Comparison of ENCODE assay signal across 9 cellular contexts in genomic region chr17:4249452-4250029, GRCh38. TPM values are rescaled to one million over a fixed set of nuclear protein-coding genes. Genes with fewer than 3 reads are reported as not detected.
DNase-seq lines count a peak whose midpoint lies in the region; ATAC-seq, FAIRE-seq and TF ChIP-seq lines count a peak whose summit lies in the region.
"Had no signal": no experiment of that assay in that cellular context is flagged by ENCODE, and none has a peak within 500 bp of the region (broad histone marks: within the 10 kb centered on the region; RNA-seq: fewer than 3 reads in every experiment).

No MANE protein-coding gene starts in this region.

- intact Hi-C loops in GM12878 (cut with micrococcal nuclease; ENCODE audit: unreplicated experiment), result loop anchor here (5.0 kb wide), 1 partner anchor 32 kb away; no protein-coding TSS in a partner anchor
- intact Hi-C loops in lower lobe of right lung (cut with DNase I), result no loop called here

- no peaks in the 10 kb centered on the region; the same call in 1 of the 2 replicates for H4K20me1 ChIP-seq in GM12878 (ENCODE audit: control insufficient read depth, insufficient read depth)

- in situ Hi-C loops in GM12878 (cut with MboI), result no loop called here

- H3K27ac ChIP-seq in GM12878 (ENCODE audit: control insufficient read depth, insufficient read depth) (no peak overlapping the region), lower lobe of right lung (peak overlapping the region; percentile 40)

- peaks cover 16% of the 10 kb centered on the region for H3K36me3 Mint-ChIP-seq in T-helper 1 cell treated with Interleukin-12 subunit alpha and Interleukin-12 subunit beta and Interleukin-4 antibody, amounts not matched to agents 30 μg/mL and 1 μg/mL, for 36 hours (ENCODE audit: low read depth)
- H3K36me3 Mint-ChIP-seq: activated naive CD4-positive, alpha-beta T cell treated with anti-CD3 and anti-CD28 coated beads, Interleukin-2, amount 50 U/mL, for 24 hours had no signal

- no peak overlapping the region for H3K4me2 ChIP-seq in GM12878 (ENCODE audit: control insufficient read depth, insufficient read depth)

- H3K27ac Mint-ChIP-seq in T-helper 1 cell treated with Interleukin-12 subunit alpha and Interleukin-12 subunit beta and Interleukin-4 antibody, amounts not matched to agents 30 μg/mL and 1 μg/mL, for 36 hours, result peak overlapping the region; percentile 9
- H3K27ac Mint-ChIP-seq: activated naive CD4-positive, alpha-beta T cell treated with anti-CD3 and anti-CD28 coated beads, Interleukin-2, amount 50 U/mL, for 24 hours had no signal

- peak; percentile 65 for FAIRE-seq in GM12878 (lab: Jason Lieb, UNC)

- TF ChIP-seq EP300 in GM12878 (IDR thresholded peaks at IDR 0.05; ENCODE audit: borderline replicate concordance in 1 of 2, control insufficient read depth in 1 of 2, low read depth in 2 of 2, low read length in 2 of 2), result no peak

- peaks cover 37% of the 10 kb centered on the region for H3K4me1 Mint-ChIP-seq in T-helper 1 cell treated with Interleukin-12 subunit alpha and Interleukin-12 subunit beta and Interleukin-4 antibody, amounts not matched to agents 30 μg/mL and 1 μg/mL, for 36 hours (ENCODE audit: low read depth)

- TF ChIP-seq POLR2A in GM12878 (IDR thresholded peaks at IDR 0.05; ENCODE audit: low read depth, low read length), result no peak

- ATAC-seq in GM12878 (peak; percentile 79), lower lobe of right lung (peak; percentile 90), GM19351 (IDR thresholded peaks at IDR 0.05; ENCODE audit: unreplicated experiment) (no peak), HG02642 (IDR thresholded peaks at IDR 0.05; ENCODE audit: poor library complexity, unreplicated experiment) (no peak), HG02588 (IDR thresholded peaks at IDR 0.05; ENCODE audit: unreplicated experiment) (no peak)

- POLR2A ChIA-PET in GM12878 (lab: Charles Lee), result interaction anchor here (0.5 to 1.3 kb wide), 3 partner anchors 11 to 93 kb away, joined by 3 to 5 read pairs (median 4); no protein-coding TSS in a partner anchor

- H3K27me3 ChIP-seq in GM12878 (replicated peaks in 1 of 2; ENCODE audit: control insufficient read depth in 2 of 2, insufficient read depth in 2 of 2, low read length in 1 of 2) (no peaks in the 10 kb centered on the region), lower lobe of right lung (ENCODE audit: low read depth) (no peaks in the 10 kb centered on the region)

- H3K9me3 ChIP-seq in GM12878 (replicated peaks; ENCODE audit: control insufficient read depth, insufficient read depth, low read length) (no peaks in the 10 kb centered on the region; the same call in 2 of the 3 replicates), lower lobe of right lung (no peaks in the 10 kb centered on the region)

- RAD21 ChIA-PET in GM12878 (lab: Charles Lee; ENCODE audit: unreplicated experiment), result interaction anchor here (0.8 to 1.7 kb wide), 4 partner anchors 14 to 163 kb away, joined by 3 to 6 read pairs (median 3); partner anchors contain the start of gene ANKFY1

- no peaks in the 10 kb centered on the region for H3K9me3 Mint-ChIP-seq in T-helper 1 cell treated with Interleukin-12 subunit alpha and Interleukin-12 subunit beta and Interleukin-4 antibody, amounts not matched to agents 30 μg/mL and 1 μg/mL, for 36 hours
- H3K9me3 Mint-ChIP-seq: activated naive CD4-positive, alpha-beta T cell treated with anti-CD3 and anti-CD28 coated beads, Interleukin-2, amount 50 U/mL, for 24 hours had no signal

- no peak overlapping the region for H3K4me3 ChIP-seq in GM12878
- no peak overlapping the region for H3K4me3 ChIP-seq in lower lobe of right lung

- no peak for DNase-seq in T-helper 1 cell
- peak; percentile 6 for DNase-seq in NCI-H2171 (lab: John Stamatoyannopoulos, UW)
- no peak for DNase-seq in GM12878 (ENCODE audit: low read depth, low spot score)
- DNase-seq in lower lobe of right lung, result no peak

- no peak overlapping the region for H2AFZ ChIP-seq in GM12878 (ENCODE audit: control insufficient read depth, low read depth, low read length)

- no peak overlapping the region for H3K9ac ChIP-seq in GM12878 (ENCODE audit: control insufficient read depth, insufficient read depth, low read length)

- TF ChIP-seq CTCF in GM12878 (IDR thresholded peaks at IDR 0.05 in 2 of 3, conservative IDR thresholded peaks at IDR 0.05 in 1 of 3; ENCODE audit: control insufficient read depth in 2 of 3, extremely low read depth in 1 of 3, insufficient read depth in 1 of 3, low read depth in 3 of 3, low read length in 3 of 3), result peak; percentile 45 to 62 (median 53)
- TF ChIP-seq CTCF in lower lobe of right lung (IDR thresholded peaks at IDR 0.05), result peak; percentile 47

- no peaks in the 10 kb centered on the region for H3K27me3 Mint-ChIP-seq in T-helper 1 cell treated with Interleukin-12 subunit alpha and Interleukin-12 subunit beta and Interleukin-4 antibody, amounts not matched to agents 30 μg/mL and 1 μg/mL, for 36 hours (ENCODE audit: low read depth)
- H3K27me3 Mint-ChIP-seq: activated naive CD4-positive, alpha-beta T cell treated with anti-CD3 and anti-CD28 coated beads, Interleukin-2, amount 50 U/mL, for 24 hours had no signal

- no peak overlapping the region for H3K4me3 Mint-ChIP-seq in T-helper 1 cell treated with Interleukin-12 subunit alpha and Interleukin-12 subunit beta and Interleukin-4 antibody, amounts not matched to agents 30 μg/mL and 1 μg/mL, for 36 hours
- H3K4me3 Mint-ChIP-seq: activated naive CD4-positive, alpha-beta T cell treated with anti-CD3 and anti-CD28 coated beads, Interleukin-2, amount 50 U/mL, for 24 hours had no signal

- H3K79me2 ChIP-seq in GM12878 (ENCODE audit: control insufficient read depth, insufficient read depth, low read length), result peaks cover 68% of the 10 kb centered on the region

- peak; percentile 23; the same call in 1 of the 2 replicates for TF ChIP-seq RAD21 in GM12878 (IDR thresholded peaks at IDR 0.05; ENCODE audit: insufficient read depth, low read depth, low read length)

- no TSS peak for BruUV-seq in GM12878 (replicated peaks; lab: Mats Ljungman, UMichigan)

- 49% methylated on average over 4 of the region's 4 CpGs for WGBS in GM12878 (ENCODE audit: insufficient coverage, insufficient replicate concordance, low lambda C conversion rate, missing lambda C conversion rate)

- SMC1A ChIA-PET in GM12878 (lab: Charles Lee; ENCODE audit: uncharacterized antibody, unreplicated experiment), result interaction anchor here (0.6 to 5.6 kb wide), 10 partner anchors 11 to 124 kb away, joined by 3 to 38 read pairs (median 4); partner anchors contain the start of gene ANKFY1

- CTCF ChIA-PET in GM12878 (lab: Yijun Ruan, JAX), result interaction anchor here (0.7 to 6.2 kb wide), 17 partner anchors 9 to 293 kb away, joined by 3 to 47 read pairs (median 5); partner anchors contain the start of gene ANKFY1

- H3K36me3 ChIP-seq in GM12878 (ENCODE audit: control insufficient read depth in 2 of 2, insufficient read depth in 2 of 2, low read length in 1 of 2) (peaks cover 3 to 13% of the 10 kb centered on the region in 2 experiments; a peak in 3 of 4 replicates), lower lobe of right lung (no peaks in the 10 kb centered on the region)

- H3K4me1 ChIP-seq in GM12878 (ENCODE audit: control insufficient read depth, insufficient read depth, low read length) (peaks cover 5% of the 10 kb centered on the region), lower lobe of right lung (peaks cover 34% of the 10 kb centered on the region)

TF ChIP-seq in GM12878, 131 proteins besides CTCF, POLR2A, EP300 and RAD21:
- no peak for TF ChIP-seq ZNF24 (IDR thresholded peaks at IDR 0.05)
- TF ChIP-seq TBL1XR1 (IDR thresholded peaks at IDR 0.05; ENCODE audit: low read depth, low read length), result no peak
- TF ChIP-seq SPI1 (IDR thresholded peaks at IDR 0.05; ENCODE audit: borderline replicate concordance, insufficient read depth, low read depth, low read length), result no peak
- no peak for TF ChIP-seq MEF2B (IDR thresholded peaks at IDR 0.05; ENCODE audit: partially characterized antibody, poor library complexity, severe bottlenecking)
- TF ChIP-seq SMC3 (IDR thresholded peaks at IDR 0.05; ENCODE audit: borderline replicate concordance, low read length), result peak; percentile 11; the same call in 1 of the 2 replicates
- TF ChIP-seq YY1 (IDR thresholded peaks at IDR 0.05; ENCODE audit: low read depth, low read length), result 0 out of 2 replicates have a peak, but pooled peaks have one; percentile 31
- no peak for TF ChIP-seq SUZ12 (IDR thresholded peaks at IDR 0.05; ENCODE audit: unreplicated experiment)
- no peak for TF ChIP-seq CEBPB (IDR thresholded peaks at IDR 0.05; ENCODE audit: borderline replicate concordance in 1 of 2, low read depth in 2 of 2, low read length in 2 of 2)
- peak; percentile 71; the same call in 1 of the 2 replicates for TF ChIP-seq HDGF (IDR thresholded peaks at IDR 0.05)
- no peak for TF ChIP-seq USF1 (IDR thresholded peaks at IDR 0.05; ENCODE audit: borderline replicate concordance, extremely low read length, insufficient read depth, low read depth, low read length)

RNA-seq across cellular contexts. Expression of gene ANKFY1, which starts 14.2 kb away (rescaled TPM):
- total RNA-seq in GM12878 (2013; cell fraction: nucleolus; rRNA removed), result 178 and 189 TPM in 2 replicates
- total RNA-seq in GM12878 (2014; rRNA removed), result 13.6 and 18.1 TPM in 2 replicates
- total RNA-seq in GM12878 (2014; rRNA removed; fragmentation: Illumina TruSeq; extraction: Trizol), result 13.5 and 13.6 TPM in 2 replicates
- total RNA-seq in GM12878 (2021), result 26.4 and 27.7 TPM in 2 replicates
- polyA plus RNA-seq in GM12878 (2011; ENCODE audit: low read depth), result 8.1 TPM
- 14.4 and 19.1 TPM in 2 replicates for polyA plus RNA-seq in GM12878 (2011; rRNA removed)
- 20.2 and 21.1 TPM in 2 replicates for polyA plus RNA-seq in GM12878 (2011; cell fraction: cytosol; rRNA removed)
- 190 and 205 TPM in 2 replicates for polyA plus RNA-seq in GM12878 (2011; cell fraction: nucleus; rRNA removed)
- 11.5 and 12.9 TPM in 2 replicates for polyA plus RNA-seq in GM12878 (2012)
- polyA plus RNA-seq in GM12878 (2014; fragmentation: Illumina TruSeq; extraction: Trizol), result 16.0 and 17.5 TPM in 2 replicates
- 1 to 10 TPM; 3.0 to 5.0 TPM for polyA plus RNA-seq in GM12878 (2014; fragmentation: Nextera tagmentation; extraction: Ambion mirVana)
- 16.7 and 18.1 TPM in 2 replicates for polyA plus RNA-seq in GM12878 (2014; rRNA removed)
- polyA plus RNA-seq in GM12878 (2016; fragmentation: Nextera tagmentation; extraction: Ambion mirVana), result 10 to 100 TPM; 15.4 to 16.1 TPM
- polyA minus RNA-seq in GM12878 (2011; rRNA and poly(A)+ RNA removed), result 47.5 and 53.7 TPM in 2 replicates
- 14.8 and 16.2 TPM in 2 replicates for polyA minus RNA-seq in GM12878 (2011; cell fraction: cytosol; rRNA and poly(A)+ RNA removed)
- polyA minus RNA-seq in GM12878 (2011; cell fraction: nucleus; rRNA and poly(A)+ RNA removed), result 62.9 and 87.4 TPM in 2 replicates
- 70.3 TPM for total RNA-seq in lower lobe of right lung

Comparison
In these comparisons a context has a peak if more than half of its experiments do, and no peak if none do; other contexts are left out.
1. ATAC-seq: peak in GM12878 (single experiment) and lower lobe of right lung (2 of 2); none in GM19351 (single experiment), HG02642 (single experiment) and HG02588 (single experiment).